ENCODE assay signal across 20 cellular contexts in the genomic region with DNA sequence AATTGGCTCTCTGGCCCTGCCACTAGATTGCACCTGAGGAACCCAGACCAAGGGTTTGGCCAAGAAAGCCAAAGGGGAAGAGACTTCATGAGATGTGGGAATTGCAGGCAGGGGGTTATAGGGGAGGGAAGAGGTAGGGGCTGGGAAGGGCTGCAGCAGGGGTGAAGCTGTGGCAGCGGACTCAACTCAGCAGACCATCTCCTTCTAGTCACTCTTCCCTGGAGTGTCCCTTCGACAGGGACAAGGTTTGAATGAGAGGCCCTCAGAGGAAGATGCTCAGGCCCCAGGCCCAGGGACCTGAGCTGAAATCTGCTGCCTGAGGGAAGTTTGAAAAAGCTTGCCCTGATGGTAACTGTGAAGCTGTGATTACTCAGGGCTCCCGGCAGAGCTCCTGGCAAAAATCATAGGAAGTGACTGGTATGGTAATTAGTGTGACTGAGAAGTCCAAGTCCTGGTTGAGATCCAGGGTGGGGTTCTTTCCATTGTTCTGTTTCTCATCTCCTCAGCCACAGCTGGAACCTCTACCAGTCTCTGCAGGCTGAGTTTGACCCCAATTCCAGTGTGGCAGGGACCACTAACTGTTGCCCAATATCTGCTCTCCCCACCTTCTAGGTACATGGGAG.
DNase-seq lines count a peak whose midpoint lies in the region; ATAC-seq and TF ChIP-seq lines count a peak whose summit lies in the region.
"Had no signal": no experiment of that assay in that cellular context is flagged by ENCODE, and none has a peak within 500 bp of the region (broad histone marks: within the 10 kb centered on the region; RNA-seq: fewer than 3 reads in every experiment).

No MANE protein-coding gene starts in this region.

- 25% methylated on average over 3 of the region's 3 CpGs for WGBS in SK-N-SH (ENCODE audit: low lambda C conversion rate)

- ATAC-seq in SK-N-SH treated with all-trans-retinoic acid at 6 μM for 48 hours, result no peak
- no peak for ATAC-seq in GM18511 (IDR thresholded peaks at IDR 0.05; ENCODE audit: unreplicated experiment)
- ATAC-seq in activated CD8-positive, alpha-beta memory T cell treated with anti-CD3 and anti-CD28 coated beads, Interleukin-2, amount 10 ng/mL, durations not matched to agents 7 days and 5 days, result no peak
- ATAC-seq: activated T-cell treated with anti-CD3 and anti-CD28 coated beads, Interleukin-2, amount 50 U/mL, for 4 hours; GM23338; left cardiac atrium had no signal

- peaks cover 9 to 12% of the 10 kb centered on the region in 2 experiments; a peak in 3 of 4 replicates for H3K4me1 ChIP-seq in SK-N-SH (ENCODE audit: control insufficient read depth in 1 of 2, insufficient read depth in 2 of 2, low read depth in 1 of 2, low read length in 1 of 2)
- peaks cover 26% of the 10 kb centered on the region for H3K4me1 ChIP-seq in adipocyte (ENCODE audit: control insufficient read depth, insufficient read depth, low read length)

- H2AFZ ChIP-seq in SK-N-SH (ENCODE audit: low read depth), result no peak overlapping the region
- H2AFZ ChIP-seq: GM23338 had no signal

- no peaks in the 10 kb centered on the region for H3K9me2 ChIP-seq in SK-N-SH

- no peak for TF ChIP-seq EP300 in SK-N-SH (IDR thresholded peaks at IDR 0.05; ENCODE audit: borderline replicate concordance in 1 of 2, low read depth in 1 of 2, low read length in 1 of 2)

- H3K4me2 ChIP-seq in SK-N-SH, result no peak overlapping the region
- H3K4me2 ChIP-seq: GM23338 had no signal

- no peaks in the 10 kb centered on the region for H3K79me2 ChIP-seq in SK-N-SH (ENCODE audit: insufficient read depth)

- peaks cover 5% of the 10 kb centered on the region for H3K27me3 Mint-ChIP-seq in activated CD8-positive, alpha-beta memory T cell treated with anti-CD3 and anti-CD28 coated beads, Interleukin-2, amount 10 ng/mL, durations not matched to agents 7 days and 5 days

- H3K36me3 Mint-ChIP-seq in activated CD8-positive, alpha-beta memory T cell treated with anti-CD3 and anti-CD28 coated beads, Interleukin-2, amount 10 ng/mL, durations not matched to agents 7 days and 5 days, result no peaks in the 10 kb centered on the region
- H3K36me3 Mint-ChIP-seq: activated CD4-positive, alpha-beta memory T cell treated with anti-CD3 and anti-CD28 coated beads for 36 hours had no signal

- TF ChIP-seq RAD21 in SK-N-SH (IDR thresholded peaks at IDR 0.05; ENCODE audit: low read length), result no peak

- H3K4me3 ChIP-seq in SK-N-SH (ENCODE audit: low read depth in 2 of 2, low read length in 1 of 2) (no peak overlapping the region), adipocyte (ENCODE audit: low read length) (no peak overlapping the region)
- H3K4me3 ChIP-seq: breast epithelium, GM23338, suprapubic skin had no signal

- POLR2A ChIA-PET in SK-N-SH (lab: Yijun Ruan, JAX), result no interaction called here

- H3K4me1 Mint-ChIP-seq in activated CD8-positive, alpha-beta memory T cell treated with anti-CD3 and anti-CD28 coated beads, Interleukin-2, amount 10 ng/mL, durations not matched to agents 7 days and 5 days, result no peaks in the 10 kb centered on the region
- H3K4me1 Mint-ChIP-seq: GM23338 had no signal

- H3K36me3 ChIP-seq in SK-N-SH (replicated peaks in 1 of 2; ENCODE audit: control insufficient read depth in 1 of 2, insufficient read depth in 2 of 2, low read length in 1 of 2), result no peaks in the 10 kb centered on the region
- no peaks in the 10 kb centered on the region for H3K36me3 ChIP-seq in adipocyte (ENCODE audit: control insufficient read depth, insufficient read depth, low read length, severe bottlenecking)
- H3K36me3 ChIP-seq: breast epithelium, suprapubic skin had no signal

- CTCF ChIA-PET in SK-N-SH (lab: Yijun Ruan, JAX), result interaction anchor here (0.8 kb wide), 1 partner anchor 77 kb away, joined by 3 read pairs; no protein-coding TSS in a partner anchor
- CTCF ChIA-PET in activated CD8-positive, alpha-beta memory T cell treated with anti-CD3 and anti-CD28 coated beads, Interleukin-2, amount 10 ng/mL, durations not matched to agents 7 days and 5 days (lab: Charles Lee), result no interaction called here

- no peak for DNase-seq in SK-N-SH
- peak; percentile 50 for DNase-seq in adipocyte (ENCODE audit: low read depth)
- DNase-seq in fibroblast of gingiva (ENCODE audit: low read depth), result peak; percentile 25
- peak; percentile 83 for DNase-seq in stromal cell of bone marrow (ENCODE audit: low read depth)
- DNase-seq in SKM-1 treated with dmso at 0.1 percent for 144 hours (lab: John Stamatoyannopoulos, UW; ENCODE audit: unreplicated experiment), result no peak
- DNase-seq in activated CD8-positive, alpha-beta memory T cell treated with anti-CD3 and anti-CD28 coated beads, Interleukin-2, amount 10 ng/mL, durations not matched to agents 7 days and 5 days, result no peak
- DNase-seq: activated CD4-positive, alpha-beta memory T cell treated with anti-CD3 and anti-CD28 coated beads for 36 hours; activated naive CD4-positive, alpha-beta T cell treated with anti-CD3 and anti-CD28 coated beads, Interleukin-2, amount 50 U/mL, for 16 hours; activated T-cell treated with anti-CD3 and anti-CD28 coated beads, Interleukin-2, amount 50 U/mL, for 4 hours; DMS153; left cardiac atrium; NCI-H187 treated with DMSO at 0.1 percent for 48 hours had no signal

- no peak for TF ChIP-seq CTCF in SK-N-SH (IDR thresholded peaks at IDR 0.05)

- H3K9me3 Mint-ChIP-seq in activated CD8-positive, alpha-beta memory T cell treated with anti-CD3 and anti-CD28 coated beads, Interleukin-2, amount 10 ng/mL, durations not matched to agents 7 days and 5 days (ENCODE audit: low read depth), result no peaks in the 10 kb centered on the region
- H3K9me3 Mint-ChIP-seq: activated CD4-positive, alpha-beta memory T cell treated with anti-CD3 and anti-CD28 coated beads for 36 hours; activated T-cell treated with anti-CD3 and anti-CD28 coated beads, Interleukin-2, amount 50 U/mL, for 4 hours; GM23338 had no signal

- H3K4me3 Mint-ChIP-seq in activated CD8-positive, alpha-beta memory T cell treated with anti-CD3 and anti-CD28 coated beads, Interleukin-2, amount 10 ng/mL, durations not matched to agents 7 days and 5 days, result no peak overlapping the region
- H3K4me3 Mint-ChIP-seq: activated CD4-positive, alpha-beta memory T cell treated with anti-CD3 and anti-CD28 coated beads for 36 hours; activated T-cell treated with anti-CD3 and anti-CD28 coated beads, Interleukin-2, amount 50 U/mL, for 4 hours; GM23338 had no signal

- H4K20me1 ChIP-seq in SK-N-SH (ENCODE audit: insufficient read depth), result no peaks in the 10 kb centered on the region

- H3K27me3 ChIP-seq in SK-N-SH (ENCODE audit: insufficient read depth) (no peaks in the 10 kb centered on the region), adipocyte (replicated peaks; ENCODE audit: control insufficient read depth, insufficient read depth, low read length) (no peaks in the 10 kb centered on the region)
- H3K27me3 ChIP-seq: breast epithelium, suprapubic skin had no signal

- no peak overlapping the region for H3K27ac ChIP-seq in SK-N-SH (ENCODE audit: low read depth in 2 of 2, low read length in 1 of 2)
- H3K27ac ChIP-seq: 22Rv1, breast epithelium, C4-2B, suprapubic skin, VCaP had no signal

- H3K9me3 ChIP-seq in SK-N-SH (no peaks in the 10 kb centered on the region), adipocyte (ENCODE audit: control insufficient read depth, low read length) (no peaks in the 10 kb centered on the region)
- H3K9me3 ChIP-seq: breast epithelium, suprapubic skin had no signal

- H3F3A ChIP-seq in SK-N-SH (replicated peaks; ENCODE audit: insufficient read depth), result no peaks in the 10 kb centered on the region

- H3K9ac ChIP-seq in SK-N-SH (no peak overlapping the region), adipocyte (ENCODE audit: low read length) (no peak overlapping the region)

- no peak overlapping the region for H3K27ac Mint-ChIP-seq in activated CD8-positive, alpha-beta memory T cell treated with anti-CD3 and anti-CD28 coated beads, Interleukin-2, amount 10 ng/mL, durations not matched to agents 7 days and 5 days
- H3K27ac Mint-ChIP-seq: activated CD4-positive, alpha-beta memory T cell treated with anti-CD3 and anti-CD28 coated beads for 36 hours; GM23338 had no signal

TF ChIP-seq in SK-N-SH, 30 proteins besides CTCF, POLR2A, EP300 and RAD21:
- no peak for TF ChIP-seq TEAD4 (IDR thresholded peaks at IDR 0.05; ENCODE audit: borderline replicate concordance, insufficient read depth)
- 0 out of 2 replicates have a peak, but pooled peaks have one; percentile 9 for TF ChIP-seq TCF12 (IDR thresholded peaks at IDR 0.05)
TF ChIP-seq in SK-N-SH: peak in this region for 1.

TF ChIP-seq in SK-N-SH treated with all-trans-retinoic acid at 6 μM for 48 hours, 23 proteins besides CTCF, POLR2A, EP300 and RAD21 (continues in another document):
- TF ChIP-seq GLIS3 (CRISPR knock-in tag; IDR thresholded peaks at IDR 0.05) (no peak), SNAI2 (CRISPR knock-in tag; IDR thresholded peaks at IDR 0.05) (no peak), ZNF565 (CRISPR knock-in tag; conservative IDR thresholded peaks at IDR 0.05; ENCODE audit: low read depth) (no peak), ZFP30 (CRISPR knock-in tag; IDR thresholded peaks at IDR 0.05) (no peak)
- TF ChIP-seq, protein P1, sequence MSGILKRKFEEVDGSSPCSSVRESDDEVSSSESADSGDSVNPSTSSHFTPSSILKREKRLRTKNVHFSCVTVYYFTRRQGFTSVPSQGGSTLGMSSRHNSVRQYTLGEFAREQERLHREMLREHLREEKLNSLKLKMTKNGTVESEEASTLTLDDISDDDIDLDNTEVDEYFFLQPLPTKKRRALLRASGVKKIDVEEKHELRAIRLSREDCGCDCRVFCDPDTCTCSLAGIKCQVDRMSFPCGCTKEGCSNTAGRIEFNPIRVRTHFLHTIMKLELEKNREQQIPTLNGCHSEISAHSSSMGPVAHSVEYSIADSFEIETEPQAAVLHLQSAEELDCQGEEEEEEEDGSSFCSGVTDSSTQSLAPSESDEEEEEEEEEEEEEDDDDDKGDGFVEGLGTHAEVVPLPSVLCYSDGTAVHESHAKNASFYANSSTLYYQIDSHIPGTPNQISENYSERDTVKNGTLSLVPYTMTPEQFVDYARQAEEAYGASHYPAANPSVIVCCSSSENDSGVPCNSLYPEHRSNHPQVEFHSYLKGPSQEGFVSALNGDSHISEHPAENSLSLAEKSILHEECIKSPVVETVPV (CRISPR knock-in tag; IDR thresholded peaks at IDR 0.05), result no peak

Comparison
In these comparisons a context has a peak if more than half of its experiments do, and no peak if none do; other contexts are left out.
1. DNase-seq: peak in adipocyte (single experiment), fibroblast of gingiva (single experiment) and stromal cell of bone marrow (single experiment); none in SK-N-SH (single experiment), SKM-1 treated with dmso at 0.1 percent for 144 hours (single experiment) and activated CD8-positive, alpha-beta memory T cell treated with anti-CD3 and anti-CD28 coated beads, Interleukin-2, amount 10 ng/mL, durations not matched to agents 7 days and 5 days (single experiment).